24 cellular contexts compared by ENCODE assay signal in the genomic region with DNA sequence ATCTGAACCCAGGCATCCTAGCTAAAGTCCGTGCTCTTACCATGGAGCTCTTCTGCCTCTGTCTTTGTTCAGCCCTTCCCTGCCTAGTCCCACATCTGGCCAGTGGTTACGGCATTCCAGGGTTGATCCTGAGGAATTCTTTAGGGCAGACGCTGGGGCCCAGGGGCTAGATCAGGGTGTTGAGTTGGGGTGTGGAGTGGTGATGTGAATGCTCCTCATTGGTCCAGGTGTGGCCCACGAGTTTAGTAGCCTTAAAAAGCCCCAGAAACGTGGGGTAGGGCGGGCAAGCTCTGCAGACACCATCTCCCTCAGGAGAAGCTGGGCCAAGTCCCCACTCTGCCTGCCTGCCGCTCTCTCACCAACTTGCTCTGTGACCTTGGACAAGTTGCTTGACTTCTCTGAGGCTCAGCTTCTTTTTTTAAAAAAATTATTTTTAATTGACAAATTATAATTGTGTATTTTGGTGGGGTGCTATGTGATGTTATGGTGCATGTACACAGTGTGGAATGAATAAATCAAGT. TPM values are rescaled to one million over a fixed set of nuclear protein-coding genes. Genes with fewer than 3 reads are reported as not detected.
A peak's percentile ranks its signal among the peaks of the same experiment; 100 is the strongest.
DNase-seq lines count a peak whose midpoint lies in the region; ATAC-seq and TF ChIP-seq lines count a peak whose summit lies in the region.
"Had no signal": no experiment of that assay in that cellular context is flagged by ENCODE, and none has a peak within 500 bp of the region (broad histone marks: within the 10 kb centered on the region; RNA-seq: fewer than 3 reads in every experiment).

No MANE protein-coding gene starts in this region.

- no peaks in the 10 kb centered on the region for H3K36me3 ChIP-seq in right atrium auricular region
- H3K36me3 ChIP-seq in HEK293 (ENCODE audit: control insufficient read depth in 2 of 2, insufficient read depth in 1 of 2, low read length in 2 of 2) = no peaks in the 10 kb centered on the region
- no peaks in the 10 kb centered on the region for H3K36me3 ChIP-seq in esophagus muscularis mucosa
- no peaks in the 10 kb centered on the region for H3K36me3 ChIP-seq in vagina
- H3K36me3 ChIP-seq: BE2C; BLaER1 treated with 17β-estradiol and CSF1 and Interleukin-3, amounts not matched to agents 10 nM and 100 nM had no signal

- intact Hi-C loops in left cardiac atrium (cut with DNase I) = no loop called here
- intact Hi-C loops in esophagus muscularis mucosa (cut with DNase I) = no loop called here
- intact Hi-C loops in vagina (cut with DNase I) = no loop called here

- CTCF ChIA-PET in HEK293 (lab: Yijun Ruan, JAX) = interaction anchor here (0.6 kb wide), 1 partner anchor 166 kb away, joined by 3 read pairs; no protein-coding TSS in a partner anchor

- ATAC-seq in left cardiac atrium (no peak), HG03097 (IDR thresholded peaks at IDR 0.05; ENCODE audit: low FRiP score, unreplicated experiment) (no peak)
- ATAC-seq: A549, GM12878 had no signal

- H3K9me3 ChIP-seq in right atrium auricular region = no peaks in the 10 kb centered on the region
- no peaks in the 10 kb centered on the region for H3K9me3 ChIP-seq in HEK293 (ENCODE audit: control insufficient read depth, insufficient read depth, low read depth, low read length)
- H3K9me3 ChIP-seq in esophagus muscularis mucosa = no peaks in the 10 kb centered on the region
- no peaks in the 10 kb centered on the region for H3K9me3 ChIP-seq in vagina
- H3K9me3 ChIP-seq: A549; BE2C; BLaER1 treated with 17β-estradiol and CSF1 and Interleukin-3, amounts not matched to agents 10 nM and 100 nM had no signal

- H3K4me1 ChIP-seq in right atrium auricular region (no peaks in the 10 kb centered on the region), HEK293 (ENCODE audit: control insufficient read depth, insufficient read depth, low read length) (no peaks in the 10 kb centered on the region), esophagus muscularis mucosa (no peaks in the 10 kb centered on the region), vagina (peaks cover 12% of the 10 kb centered on the region)
- H3K4me1 ChIP-seq: A549, BE2C had no signal

- POLR2A ChIA-PET in HEK293 (lab: Yijun Ruan, JAX) = no interaction called here

- WGBS in esophagus muscularis mucosa = 77% methylated on average over 7 of the region's 7 CpGs

- peak; percentile 28 for DNase-seq in right atrium auricular region (ENCODE audit: low spot score)
- DNase-seq in left cardiac atrium = no peak
- peak; percentile 86 for DNase-seq in esophagus muscularis mucosa (ENCODE audit: extremely low spot score)
- no peak for DNase-seq in vagina (ENCODE audit: extremely low spot score in 2 of 2)
- no peak for DNase-seq in UCSD-AML1 (lab: John Stamatoyannopoulos, UW; ENCODE audit: unreplicated experiment)
- DNase-seq: 8988T; ACHN; AML-193; BE2C; CD4-positive, alpha-beta T cell; CD8-positive, alpha-beta memory T cell; DMS 273 treated with DMSO at 0.1 percent for 48 hours; DMS79; EL; GDM1; GM23248; H7; HCEC 1CT had no signal

- TF ChIP-seq POLR2A in esophagus muscularis mucosa (IDR thresholded peaks at IDR 0.05; ENCODE audit: low read depth) = no peak
- no peak for TF ChIP-seq POLR2A in vagina (IDR thresholded peaks at IDR 0.05)

- H3K27ac ChIP-seq in right atrium auricular region (no peak overlapping the region), HEK293 (ENCODE audit: extremely low read depth, low read depth, low read length) (no peak overlapping the region), esophagus muscularis mucosa (replicated peaks in 1 of 4) (no peak overlapping the region), vagina (peak overlapping the region; percentile 15)
- H3K27ac ChIP-seq: A549; BLaER1 treated with 17β-estradiol and CSF1 and Interleukin-3, amounts not matched to agents 10 nM and 100 nM; GM23248 had no signal

- TF ChIP-seq CTCF in right atrium auricular region (IDR thresholded peaks at IDR 0.05) (no peak), HEK293 (tag by site-specific recombination; IDR thresholded peaks at IDR 0.05) (no peak), esophagus muscularis mucosa (IDR thresholded peaks at IDR 0.05) (no peak), vagina (IDR thresholded peaks at IDR 0.05) (no peak)

- H3K27me3 ChIP-seq in right atrium auricular region (no peaks in the 10 kb centered on the region), esophagus muscularis mucosa (no peaks in the 10 kb centered on the region), vagina (no peaks in the 10 kb centered on the region)
- H3K27me3 ChIP-seq: BLaER1 treated with 17β-estradiol and CSF1 and Interleukin-3, amounts not matched to agents 10 nM and 100 nM had no signal

- H3K4me3 ChIP-seq in right atrium auricular region (no peak overlapping the region), HEK293 (ENCODE audit: low read depth, low read length) (no peak overlapping the region), esophagus muscularis mucosa (no peak overlapping the region), vagina (no peak overlapping the region)
- H3K4me3 ChIP-seq: A549; BLaER1 treated with 17β-estradiol and CSF1 and Interleukin-3, amounts not matched to agents 10 nM and 100 nM; GM12878; GM23248 had no signal

- TF ChIP-seq EP300 in esophagus muscularis mucosa (IDR thresholded peaks at IDR 0.05) = no peak

TF ChIP-seq in HEK293, 187 proteins besides CTCF, POLR2A, EP300 and RAD21:
- TF ChIP-seq ZNF768 (tag by site-specific recombination; IDR thresholded peaks at IDR 0.05) (0 out of 2 replicates have a peak, but pooled peaks have one; percentile 24), ZNF148 (tag by site-specific recombination; IDR thresholded peaks at IDR 0.05; ENCODE audit: borderline replicate concordance) (no peak)

RNA-seq across cellular contexts. Expression of gene SERPINA6, which starts 9.0 kb away (rescaled TPM):
- total RNA-seq in right atrium auricular region (not detected), left cardiac atrium (not detected), esophagus muscularis mucosa (not detected), vagina (not detected)
- total RNA-seq: CD4-positive, alpha-beta T cell; CD8-positive, alpha-beta memory T cell; GM23248; H1; H7 had no signal

RNA-seq across cellular contexts. Expression of gene SERPINA2, which starts 34.4 kb away (rescaled TPM):
- total RNA-seq in right atrium auricular region = not detected
- total RNA-seq in left cardiac atrium = not detected
- not detected for total RNA-seq in esophagus muscularis mucosa
- not detected for total RNA-seq in vagina
- total RNA-seq: CD4-positive, alpha-beta T cell; CD8-positive, alpha-beta memory T cell; GM12878; GM23248; H1; H7 had no signal

RNA-seq across cellular contexts. Expression of gene SERPINA10, which starts 39.1 kb away (rescaled TPM):
- total RNA-seq in right atrium auricular region = not detected
- not detected for total RNA-seq in left cardiac atrium
- total RNA-seq in esophagus muscularis mucosa = not detected
- not detected for total RNA-seq in vagina
- total RNA-seq: CD4-positive, alpha-beta T cell; CD8-positive, alpha-beta memory T cell; GM12878; GM23248; H1; H7 had no signal

RNA-seq across cellular contexts. Expression of gene SERPINA1, which starts 56.3 kb away (rescaled TPM):
- total RNA-seq in right atrium auricular region = 1 to 10 TPM; 2.4 to 8.8 TPM
- 10 to 100 TPM in 1 of 2 donors, 1 to 10 TPM in 1; 7.1 to 18.2 TPM for total RNA-seq in left cardiac atrium
- total RNA-seq in esophagus muscularis mucosa = 10 to 100 TPM in 1 of 4 donors, 1 to 10 TPM in 3; 1.7 to 20.2 (median 2.2) TPM
- total RNA-seq in vagina = 6.1 TPM
- total RNA-seq: H1, H7 had no signal

Comparison
In these comparisons a context has a peak if more than half of its experiments do, and no peak if none do; other contexts are left out.
1. DNase-seq: peak in right atrium auricular region (single experiment) and esophagus muscularis mucosa (single experiment); none in left cardiac atrium (single experiment), vagina (0 of 2) and UCSD-AML1 (single experiment).